Comparison of ENCODE assay signal across 1 cellular context in the genomic region with DNA sequence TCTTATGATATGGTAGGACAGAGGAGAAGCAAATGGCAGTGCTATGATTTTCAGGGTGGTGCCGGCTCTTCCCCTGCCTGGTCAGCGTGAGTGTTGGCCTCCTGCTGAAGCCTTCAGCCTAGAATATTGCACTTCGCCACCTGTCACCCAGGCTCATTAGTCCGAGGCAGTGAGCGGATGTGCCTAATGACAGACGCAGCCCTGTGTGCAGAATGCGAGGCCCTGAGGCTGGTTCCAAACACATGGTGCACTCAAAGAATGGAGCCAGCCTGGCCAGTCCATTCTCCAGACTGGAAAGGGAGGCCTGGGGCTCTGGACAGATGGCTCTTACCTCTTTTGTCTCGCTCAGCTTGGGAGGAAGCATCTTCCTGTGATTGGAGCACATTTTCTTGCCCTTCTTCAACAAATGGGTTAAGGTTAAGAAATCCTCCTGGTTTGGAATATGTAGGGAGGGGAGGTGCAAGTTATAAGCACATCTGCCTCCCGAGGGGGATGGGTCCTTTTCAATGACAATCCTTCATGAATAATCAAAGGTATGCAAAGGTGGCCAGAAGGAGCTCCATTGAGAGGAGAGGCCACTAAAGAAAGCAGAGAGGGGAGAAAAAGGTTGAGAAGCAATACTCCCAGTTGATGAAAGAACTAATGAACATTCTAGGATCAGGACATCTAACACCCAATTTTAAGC.
TF ChIP-seq lines count a peak whose summit lies in the region.

No MANE protein-coding gene starts in this region.

TF ChIP-seq in WTC11, 78 proteins besides CTCF, POLR2A, EP300 and RAD21 (continued from another document):
- TF ChIP-seq, protein P1, sequence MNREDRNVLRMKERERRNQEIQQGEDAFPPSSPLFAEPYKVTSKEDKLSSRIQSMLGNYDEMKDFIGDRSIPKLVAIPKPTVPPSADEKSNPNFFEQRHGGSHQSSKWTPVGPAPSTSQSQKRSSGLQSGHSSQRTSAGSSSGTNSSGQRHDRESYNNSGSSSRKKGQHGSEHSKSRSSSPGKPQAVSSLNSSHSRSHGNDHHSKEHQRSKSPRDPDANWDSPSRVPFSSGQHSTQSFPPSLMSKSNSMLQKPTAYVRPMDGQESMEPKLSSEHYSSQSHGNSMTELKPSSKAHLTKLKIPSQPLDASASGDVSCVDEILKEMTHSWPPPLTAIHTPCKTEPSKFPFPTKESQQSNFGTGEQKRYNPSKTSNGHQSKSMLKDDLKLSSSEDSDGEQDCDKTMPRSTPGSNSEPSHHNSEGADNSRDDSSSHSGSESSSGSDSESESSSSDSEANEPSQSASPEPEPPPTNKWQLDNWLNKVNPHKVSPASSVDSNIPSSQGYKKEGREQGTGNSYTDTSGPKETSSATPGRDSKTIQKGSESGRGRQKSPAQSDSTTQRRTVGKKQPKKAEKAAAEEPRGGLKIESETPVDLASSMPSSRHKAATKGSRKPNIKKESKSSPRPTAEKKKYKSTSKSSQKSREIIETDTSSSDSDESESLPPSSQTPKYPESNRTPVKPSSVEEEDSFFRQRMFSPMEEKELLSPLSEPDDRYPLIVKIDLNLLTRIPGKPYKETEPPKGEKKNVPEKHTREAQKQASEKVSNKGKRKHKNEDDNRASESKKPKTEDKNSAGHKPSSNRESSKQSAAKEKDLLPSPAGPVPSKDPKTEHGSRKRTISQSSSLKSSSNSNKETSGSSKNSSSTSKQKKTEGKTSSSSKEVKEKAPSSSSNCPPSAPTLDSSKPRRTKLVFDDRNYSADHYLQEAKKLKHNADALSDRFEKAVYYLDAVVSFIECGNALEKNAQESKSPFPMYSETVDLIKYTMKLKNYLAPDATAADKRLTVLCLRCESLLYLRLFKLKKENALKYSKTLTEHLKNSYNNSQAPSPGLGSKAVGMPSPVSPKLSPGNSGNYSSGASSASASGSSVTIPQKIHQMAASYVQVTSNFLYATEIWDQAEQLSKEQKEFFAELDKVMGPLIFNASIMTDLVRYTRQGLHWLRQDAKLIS (CRISPR knock-in tag; IDR thresholded peaks at IDR 0.05; ENCODE audit: borderline replicate concordance), result no peak
- no peak for TF ChIP-seq NFATC4 (CRISPR knock-in tag; IDR thresholded peaks at IDR 0.05)
- no peak for TF ChIP-seq ZBTB21 (CRISPR knock-in tag; IDR thresholded peaks at IDR 0.05; ENCODE audit: borderline replicate concordance)
- no peak for TF ChIP-seq TEAD1 (CRISPR knock-in tag; IDR thresholded peaks at IDR 0.05)
- no peak for TF ChIP-seq ZNF423 (CRISPR knock-in tag; IDR thresholded peaks at IDR 0.05)
- no peak for TF ChIP-seq ETV6 (CRISPR knock-in tag; IDR thresholded peaks at IDR 0.05)
- no peak for TF ChIP-seq NR3C1 (CRISPR knock-in tag; conservative IDR thresholded peaks at IDR 0.05; ENCODE audit: low read depth)
- TF ChIP-seq MXD4 (CRISPR knock-in tag; IDR thresholded peaks at IDR 0.05; ENCODE audit: borderline replicate concordance), result no peak
TF ChIP-seq in WTC11: peak in this region for 0.
